ENCODE assay signal across 8 cellular contexts in genomic region chr7:142385528-142386340, GRCh38.
DNase-seq lines count a peak whose midpoint lies in the region; ATAC-seq and TF ChIP-seq lines count a peak whose summit lies in the region.

No MANE protein-coding gene starts in this region.

- H3K4me3 Mint-ChIP-seq in activated T-cell treated with anti-CD3 and anti-CD28 coated beads, Interleukin-2, amount 50 U/mL, for 24 hours: peak overlapping the region; percentile 30

- ATAC-seq in GM18858 (IDR thresholded peaks at IDR 0.05; ENCODE audit: unreplicated experiment): peak; percentile 55
- peak; percentile 76 for ATAC-seq in HG03045 (IDR thresholded peaks at IDR 0.05; ENCODE audit: unreplicated experiment)

- H3K36me3 ChIP-seq in BLaER1 treated with 17β-estradiol and CSF1 and Interleukin-3, amounts not matched to agents 10 nM and 100 nM: no peaks in the 10 kb centered on the region

- no peaks in the 10 kb centered on the region for H4K20me1 ChIP-seq in BLaER1 treated with 17β-estradiol and CSF1 and Interleukin-3, amounts not matched to agents 10 nM and 100 nM

- DNase-seq in NCI-H460 (ENCODE audit: extremely low read depth, low read depth) (peak; percentile 64), foreskin fibroblast (peak; percentile 64 to 87), pons (ENCODE audit: low spot score) (peak; percentile 74), cerebellum (ENCODE audit: low spot score) (no peak)
- DNase-seq in activated T-cell treated with anti-CD3 and anti-CD28 coated beads, Interleukin-2, amount 50 U/mL, for 24 hours: no peak

- peaks cover 23% of the 10 kb centered on the region for H3K4me1 Mint-ChIP-seq in activated T-cell treated with anti-CD3 and anti-CD28 coated beads, Interleukin-2, amount 50 U/mL, for 24 hours (ENCODE audit: low read depth)

- H3K27ac ChIP-seq in BLaER1 treated with 17β-estradiol and CSF1 and Interleukin-3, amounts not matched to agents 10 nM and 100 nM: peak overlapping the region in 9 of 11 experiments; percentile 88 to 96 (median 91); a peak in 16 of 22 replicates

- H3K4me2 ChIP-seq in BLaER1 treated with 17β-estradiol and CSF1 and Interleukin-3, amounts not matched to agents 10 nM and 100 nM: peak overlapping the region; percentile 78 to 97 (median 85)

- 0 out of 20 replicates have a peak overlapping the region, but pooled peaks of 2 of the 10 experiments have one; percentile 1 to 6 for H3K4me3 ChIP-seq in BLaER1 treated with 17β-estradiol and CSF1 and Interleukin-3, amounts not matched to agents 10 nM and 100 nM
- H3K4me3 ChIP-seq in foreskin fibroblast (ENCODE audit: low read depth in 1 of 2, low read length in 2 of 2): no peak overlapping the region

- H3K27ac Mint-ChIP-seq in activated T-cell treated with anti-CD3 and anti-CD28 coated beads, Interleukin-2, amount 50 U/mL, for 24 hours: peak overlapping the region; percentile 90

- H3K36me3 Mint-ChIP-seq in activated T-cell treated with anti-CD3 and anti-CD28 coated beads, Interleukin-2, amount 50 U/mL, for 24 hours (ENCODE audit: low read depth): no peaks in the 10 kb centered on the region

- no peaks in the 10 kb centered on the region for H3K9me3 ChIP-seq in BLaER1 treated with 17β-estradiol and CSF1 and Interleukin-3, amounts not matched to agents 10 nM and 100 nM (replicated peaks in 1 of 11)

- peak; percentile 80 for TF ChIP-seq CTCF in foreskin fibroblast (IDR thresholded peaks at IDR 0.05; ENCODE audit: low read depth, low read length)

- H3K27me3 Mint-ChIP-seq in activated T-cell treated with anti-CD3 and anti-CD28 coated beads, Interleukin-2, amount 50 U/mL, for 24 hours: no peaks in the 10 kb centered on the region

- no peaks in the 10 kb centered on the region for H3K27me3 ChIP-seq in BLaER1 treated with 17β-estradiol and CSF1 and Interleukin-3, amounts not matched to agents 10 nM and 100 nM

- no peaks in the 10 kb centered on the region for H3K9me3 Mint-ChIP-seq in activated T-cell treated with anti-CD3 and anti-CD28 coated beads, Interleukin-2, amount 50 U/mL, for 24 hours

- H3K4me1 ChIP-seq in BLaER1 treated with 17β-estradiol and CSF1 and Interleukin-3, amounts not matched to agents 10 nM and 100 nM: peaks cover 25 to 56% (median 45%) of the 10 kb centered on the region in 10 experiments

- peak overlapping the region in 6 of 11 experiments; percentile 3 to 83 (median 30); a peak in 7 of 22 replicates for H3K9ac ChIP-seq in BLaER1 treated with 17β-estradiol and CSF1 and Interleukin-3, amounts not matched to agents 10 nM and 100 nM

Comparison
In these comparisons a context has a peak if more than half of its experiments do, and no peak if none do; other contexts are left out.
1. DNase-seq: peak in NCI-H460 (single experiment), foreskin fibroblast (2 of 2) and pons (single experiment); none in activated T-cell treated with anti-CD3 and anti-CD28 coated beads, Interleukin-2, amount 50 U/mL, for 24 hours (single experiment) and cerebellum (single experiment).